In the genomic region with DNA sequence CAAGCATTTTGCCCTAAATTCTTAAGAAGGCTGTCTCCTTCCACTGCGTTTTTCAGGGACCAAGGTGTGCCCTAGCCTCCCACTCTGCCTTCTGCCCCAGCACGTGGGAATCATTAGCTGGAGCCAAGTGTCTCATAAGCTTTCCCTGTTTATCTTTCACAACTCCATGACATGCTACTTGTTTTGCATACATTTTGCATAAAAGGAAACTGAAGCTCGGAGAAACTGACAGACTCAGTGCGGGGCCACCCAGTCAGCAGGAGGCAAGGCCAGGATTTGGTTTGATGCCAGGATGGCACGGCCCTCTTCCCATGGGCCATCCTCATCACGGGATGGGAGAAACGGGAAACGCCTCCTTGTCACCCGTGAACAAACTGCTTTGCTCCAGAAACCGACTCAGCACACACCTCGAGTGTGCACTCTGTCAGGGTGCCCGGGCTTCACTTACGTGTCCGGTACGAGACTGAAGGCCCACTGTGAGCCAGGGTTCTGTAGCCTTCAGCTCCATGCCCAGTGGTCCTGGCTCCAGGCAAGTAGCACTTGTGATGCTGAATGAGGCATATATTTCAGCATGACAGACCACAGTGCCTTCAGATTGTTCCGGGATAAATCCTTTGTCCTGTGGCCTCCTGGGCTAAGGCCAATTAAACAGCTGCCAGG, we compare ENCODE assay signal across 11 cellular contexts. TPM values are rescaled to one million over a fixed set of nuclear protein-coding genes. Genes with fewer than 3 reads are reported as not detected.
DNase-seq lines count a peak whose midpoint lies in the region; ATAC-seq and TF ChIP-seq lines count a peak whose summit lies in the region.
"Had no signal": no experiment of that assay in that cellular context is flagged by ENCODE, and none has a peak within 500 bp of the region (broad histone marks: within the 10 kb centered on the region; RNA-seq: fewer than 3 reads in every experiment).

No MANE protein-coding gene starts in this region.

- peak overlapping the region; percentile 64 to 93 for H3K9ac ChIP-seq in liver (ENCODE audit: low read depth in 1 of 2, low read length in 2 of 2)

- peaks cover 23% of the 10 kb centered on the region for H3K9me3 ChIP-seq in left ventricle myocardium inferior (replicated peaks)
- no peaks in the 10 kb centered on the region for H3K9me3 ChIP-seq in liver (ENCODE audit: control insufficient read depth in 4 of 4, low read length in 3 of 4)
- H3K9me3 ChIP-seq in vagina, result no peaks in the 10 kb centered on the region

- no peak for TF ChIP-seq POLR2A in vagina (IDR thresholded peaks at IDR 0.05)

- TF ChIP-seq RAD21 in liver (IDR thresholded peaks at IDR 0.05), result peak in 1 of 2 donors; percentile 40

- ATAC-seq in Right ventricle myocardium superior (ENCODE audit: poor library complexity) (peak; percentile 46), HG03097 (IDR thresholded peaks at IDR 0.05; ENCODE audit: low FRiP score, unreplicated experiment) (no peak)

- TF ChIP-seq CTCF in left ventricle myocardium inferior (IDR thresholded peaks at IDR 0.05; ENCODE audit: borderline replicate concordance) (no peak), VCaP (conservative IDR thresholded peaks at IDR 0.05) (no peak), liver (IDR thresholded peaks at IDR 0.05; ENCODE audit: low read depth, low read length, missing input control) (no peak), vagina (IDR thresholded peaks at IDR 0.05) (no peak)

- intact Hi-C loops in Right ventricle myocardium superior (cut with DNase I) (no loop called here), left ventricle myocardium inferior (cut with micrococcal nuclease) (no loop called here), vagina (cut with DNase I) (no loop called here)

- H3K36me3 ChIP-seq in left ventricle myocardium inferior (no peaks in the 10 kb centered on the region), liver (ENCODE audit: control insufficient read depth in 4 of 4, insufficient read depth in 3 of 4, low read depth in 1 of 4, low read length in 3 of 4) (no peaks in the 10 kb centered on the region), vagina (no peaks in the 10 kb centered on the region)
- H3K36me3 ChIP-seq: stomach had no signal

- H3K27ac ChIP-seq in left ventricle myocardium inferior (replicated peaks) (no peak overlapping the region), VCaP (peak overlapping the region; percentile 88), liver (ENCODE audit: low read depth in 1 of 2, low read length in 2 of 2) (peak overlapping the region; percentile 96 to 97), vagina (peak overlapping the region; percentile 88)

- H3K4me3 ChIP-seq in left ventricle myocardium inferior, result no peak overlapping the region
- peak overlapping the region in 1 of 3 donors; percentile 12 for H3K4me3 ChIP-seq in liver (ENCODE audit: low read depth in 1 of 3, low read length in 3 of 3)
- no peak overlapping the region for H3K4me3 ChIP-seq in vagina
- H3K4me3 ChIP-seq: stomach had no signal

- DNase-seq in Right ventricle myocardium superior (no peak), left ventricle myocardium inferior (no peak), vagina (ENCODE audit: extremely low spot score in 2 of 2) (no peak), NCI-H1105 (lab: John Stamatoyannopoulos, UW) (no peak)
- DNase-seq in stimulated activated CD4-positive, alpha-beta T cell treated with anti-CD3 and anti-CD28 coated beads, Interleukin-15, amount 100 ng/mL, for 24 hours, result no peak
- DNase-seq: CD4-positive, alpha-beta T cell; NCI-H2029; stomach had no signal

- H3K27me3 ChIP-seq in left ventricle myocardium inferior (ENCODE audit: low read depth) (peaks cover 80% of the 10 kb centered on the region), liver (ENCODE audit: control insufficient read depth in 4 of 4, insufficient read depth in 4 of 4, low read length in 3 of 4) (no peaks in the 10 kb centered on the region), vagina (no peaks in the 10 kb centered on the region)
- H3K27me3 ChIP-seq: stomach had no signal

- H3K4me1 ChIP-seq in left ventricle myocardium inferior (no peaks in the 10 kb centered on the region), liver (ENCODE audit: control insufficient read depth in 4 of 4, insufficient read depth in 4 of 4, low read length in 3 of 4) (peaks cover 17 to 57% (median 38%) of the 10 kb centered on the region in 4 donors), vagina (peaks cover 76% of the 10 kb centered on the region)

- WGBS in liver, result 20% methylated on average over 16 of the region's 16 CpGs

TF ChIP-seq in liver, 16 proteins besides CTCF, POLR2A, EP300 and RAD21:
- no peak for TF ChIP-seq YY1 (IDR thresholded peaks at IDR 0.05)
- TF ChIP-seq EGR1 (IDR thresholded peaks at IDR 0.05; ENCODE audit: low read depth in 2 of 2), result no peak
- TF ChIP-seq SP1 (IDR thresholded peaks at IDR 0.05), result peak; percentile 46
- TF ChIP-seq, protein P1, sequence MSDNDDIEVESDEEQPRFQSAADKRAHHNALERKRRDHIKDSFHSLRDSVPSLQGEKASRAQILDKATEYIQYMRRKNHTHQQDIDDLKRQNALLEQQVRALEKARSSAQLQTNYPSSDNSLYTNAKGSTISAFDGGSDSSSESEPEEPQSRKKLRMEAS (IDR thresholded peaks at IDR 0.05), result peak; percentile 59
- peak in 1 of 2 donors; percentile 70 for TF ChIP-seq HNF4A (conservative IDR thresholded peaks at IDR 0.05)
- TF ChIP-seq FOXA1 (IDR thresholded peaks at IDR 0.05), result peak; percentile 69
- peak in 1 of 2 donors; percentile 84 for TF ChIP-seq RXRA (IDR thresholded peaks at IDR 0.05)
- peak; percentile 82 for TF ChIP-seq FOXA2 (IDR thresholded peaks at IDR 0.05)
- TF ChIP-seq TAF1 (conservative IDR thresholded peaks at IDR 0.05), result no peak
- no peak for TF ChIP-seq NR2F2 (IDR thresholded peaks at IDR 0.05)

RNA-seq across cellular contexts. Expression of a gene that starts 9.6 kb away (rescaled TPM):
- total RNA-seq in Right ventricle myocardium superior (3.4 TPM), left ventricle myocardium inferior (1.7 TPM), liver (10 to 100 TPM; 70.0 to 95.5 TPM), vagina (38.3 TPM)
- 100 to 1,000 TPM in 1 of 2 donors, 10 to 100 TPM in 1; 32.9 to 112 TPM for polyA plus RNA-seq in liver
